Comparison of ENCODE assay signal across 8 cellular contexts in genomic region chr1:54542962-54543539, GRCh38. TPM values are rescaled to one million over a fixed set of nuclear protein-coding genes. Genes with fewer than 3 reads are reported as not detected.
DNase-seq lines count a peak whose midpoint lies in the region; ATAC-seq and TF ChIP-seq lines count a peak whose summit lies in the region.

No MANE protein-coding gene starts in this region.

- intact Hi-C loops in activated T-helper 2 cell treated with anti-CD3 and anti-CD28 coated beads, Interferon-gamma antibody, Interleukin-2, Interleukin-4, amounts not matched to agents 10 μg/mL and 5 μg/mL and 100 μg/mL, durations not matched to agents 14 hours and 24 hours and 36 hours (cut with micrococcal nuclease): loop anchor here (5.0 kb wide), 2 partner anchors 136 to 259 kb away; partner anchors contain the start of genes SSBP3 and TTC22

- TF ChIP-seq POLR2A in tibial nerve (IDR thresholded peaks at IDR 0.05): no peak

- H3K4me1 ChIP-seq in tibial nerve: peaks cover 0 to 30% (median 2%) of the 10 kb centered on the region in 4 donors

- no peaks in the 10 kb centered on the region for H3K9me3 Mint-ChIP-seq in activated T-cell treated with anti-CD3 and anti-CD28 coated beads, Interleukin-2, amount 50 U/mL, for 72 hours
- H3K9me3 Mint-ChIP-seq in activated T-helper 2 cell treated with anti-CD3 and anti-CD28 coated beads, Interferon-gamma antibody, Interleukin-2, Interleukin-4, amounts not matched to agents 10 μg/mL and 5 μg/mL and 100 μg/mL, durations not matched to agents 14 hours and 24 hours and 36 hours: no peaks in the 10 kb centered on the region

- 35 to 41% methylated on average over 12 of the region's 12 CpGs for WGBS in tibial nerve, 2 donors

- H3K36me3 ChIP-seq in tibial nerve: no peaks in the 10 kb centered on the region

- peak overlapping the region in 3 of 4 donors; percentile 54 to 74 (median 56) for H3K4me3 ChIP-seq in tibial nerve

- no peak for TF ChIP-seq CTCF in tibial nerve (IDR thresholded peaks at IDR 0.05)

- no peak for DNase-seq in activated T-cell treated with anti-CD3 and anti-CD28 coated beads, Interleukin-2, amount 50 U/mL, for 72 hours
- DNase-seq in activated T-cell treated with anti-CD3 and anti-CD28 coated beads, Interleukin-2, amount 50 U/mL, for 48 hours: no peak
- no peak for DNase-seq in activated T-helper 2 cell treated with anti-CD3 and anti-CD28 coated beads, Interferon-gamma antibody, Interleukin-2, Interleukin-4, amounts not matched to agents 10 μg/mL and 5 μg/mL and 100 μg/mL, durations not matched to agents 14 hours and 24 hours and 36 hours (ENCODE audit: low spot score)
- DNase-seq in iPS-NIHi11 (ENCODE audit: low spot score): peak; percentile 29
- DNase-seq in tibial nerve (ENCODE audit: low spot score in 2 of 2): no peak
- no peak for DNase-seq in NCI-H146 (lab: John Stamatoyannopoulos, UW)

- no peaks in the 10 kb centered on the region for H3K9me3 ChIP-seq in tibial nerve

- H3K27ac ChIP-seq in tibial nerve: peak overlapping the region; percentile 13 to 85 (median 74)

- peak overlapping the region; percentile 77 to 79 for H3K4me3 Mint-ChIP-seq in activated T-cell treated with anti-CD3 and anti-CD28 coated beads, Interleukin-2, amount 50 U/mL, for 72 hours
- peak overlapping the region; percentile 64 for H3K4me3 Mint-ChIP-seq in activated T-helper 2 cell treated with anti-CD3 and anti-CD28 coated beads, Interferon-gamma antibody, Interleukin-2, Interleukin-4, amounts not matched to agents 10 μg/mL and 5 μg/mL and 100 μg/mL, durations not matched to agents 14 hours and 24 hours and 36 hours (ENCODE audit: low read depth)

- peaks cover 30% of the 10 kb centered on the region for H3K4me1 Mint-ChIP-seq in activated T-cell treated with anti-CD3 and anti-CD28 coated beads, Interleukin-2, amount 50 U/mL, for 72 hours (ENCODE audit: low read depth)
- peaks cover 11% of the 10 kb centered on the region for H3K4me1 Mint-ChIP-seq in activated T-helper 2 cell treated with anti-CD3 and anti-CD28 coated beads, Interferon-gamma antibody, Interleukin-2, Interleukin-4, amounts not matched to agents 10 μg/mL and 5 μg/mL and 100 μg/mL, durations not matched to agents 14 hours and 24 hours and 36 hours (ENCODE audit: low read depth)

- H3K27me3 Mint-ChIP-seq in activated T-cell treated with anti-CD3 and anti-CD28 coated beads, Interleukin-2, amount 50 U/mL, for 72 hours (ENCODE audit: low read depth): no peaks in the 10 kb centered on the region
- H3K27me3 Mint-ChIP-seq in activated T-helper 2 cell treated with anti-CD3 and anti-CD28 coated beads, Interferon-gamma antibody, Interleukin-2, Interleukin-4, amounts not matched to agents 10 μg/mL and 5 μg/mL and 100 μg/mL, durations not matched to agents 14 hours and 24 hours and 36 hours (ENCODE audit: low read depth): peaks cover 8% of the 10 kb centered on the region

- no peaks in the 10 kb centered on the region for H3K36me3 Mint-ChIP-seq in activated T-cell treated with anti-CD3 and anti-CD28 coated beads, Interleukin-2, amount 50 U/mL, for 72 hours (ENCODE audit: insufficient read depth in 2 of 2)
- H3K36me3 Mint-ChIP-seq in activated T-helper 2 cell treated with anti-CD3 and anti-CD28 coated beads, Interferon-gamma antibody, Interleukin-2, Interleukin-4, amounts not matched to agents 10 μg/mL and 5 μg/mL and 100 μg/mL, durations not matched to agents 14 hours and 24 hours and 36 hours (ENCODE audit: low read depth): no peaks in the 10 kb centered on the region

- H3K27ac Mint-ChIP-seq in activated T-cell treated with anti-CD3 and anti-CD28 coated beads, Interleukin-2, amount 50 U/mL, for 72 hours: no peak overlapping the region
- H3K27ac Mint-ChIP-seq in activated T-helper 2 cell treated with anti-CD3 and anti-CD28 coated beads, Interferon-gamma antibody, Interleukin-2, Interleukin-4, amounts not matched to agents 10 μg/mL and 5 μg/mL and 100 μg/mL, durations not matched to agents 14 hours and 24 hours and 36 hours: peak overlapping the region; percentile 24

- no peak for TF ChIP-seq EP300 in tibial nerve (IDR thresholded peaks at IDR 0.05)

- H3K27me3 ChIP-seq in tibial nerve: no peaks in the 10 kb centered on the region

- no peak for ATAC-seq in activated T-cell treated with anti-CD3 and anti-CD28 coated beads, Interleukin-2, amount 50 U/mL, for 72 hours (replicated peaks in 1 of 2)
- no peak for ATAC-seq in GM21390 (IDR thresholded peaks at IDR 0.05; ENCODE audit: unreplicated experiment)
- ATAC-seq in HG03159 (IDR thresholded peaks at IDR 0.05; ENCODE audit: unreplicated experiment): no peak

RNA-seq across cellular contexts. Expression of gene ACOT11, which starts 5.0 kb away (rescaled TPM):
- total RNA-seq in activated T-cell treated with anti-CD3 and anti-CD28 coated beads, Interleukin-2, amount 50 U/mL, for 72 hours: 1 to 10 TPM; 1.4 to 1.5 TPM
- total RNA-seq in activated T-helper 2 cell treated with anti-CD3 and anti-CD28 coated beads, Interferon-gamma antibody, Interleukin-2, Interleukin-4, amounts not matched to agents 10 μg/mL and 5 μg/mL and 100 μg/mL, durations not matched to agents 14 hours and 24 hours and 36 hours: 1.8 and 2.3 TPM in 2 replicates
- 10 to 100 TPM in 2 of 4 donors, 1 to 10 TPM in 2; 7.5 to 13.8 (median 10.2) TPM for total RNA-seq in tibial nerve
